ENCODE assay signal across 8 cellular contexts in genomic region chrX:20127440-20127839, GRCh38. TPM values are rescaled to one million over a fixed set of nuclear protein-coding genes. Genes with fewer than 3 reads are reported as not detected.
DNase-seq lines count a peak whose midpoint lies in the region; ATAC-seq, FAIRE-seq and TF ChIP-seq lines count a peak whose summit lies in the region.
"Not testable (repeated sequence)": the region's sequence is repeated elsewhere in the genome, so short reads cannot be mapped to it uniquely, and the experiment has no call there.

No MANE protein-coding gene starts in this region.

- H3K9me3 ChIP-seq in A549; neural progenitor cell (ENCODE audit: low read depth): not testable (repeated sequence)

- not testable (repeated sequence) for TF ChIP-seq POLR2A in A549 (IDR thresholded peaks at IDR 0.05; ENCODE audit: low read length)

- POLR2A ChIA-PET in A549 (lab: Yijun Ruan, JAX) = not testable (repeated sequence)

- H3K9me3 Mint-ChIP-seq in neural progenitor cell = not testable (repeated sequence)

- CTCF ChIA-PET in A549 (lab: Yijun Ruan, JAX) = not testable (repeated sequence)

- WGBS in A549 (ENCODE audit: missing lambda C conversion rate) = under 1% methylated on average over 3 of the region's 3 CpGs

- not testable (repeated sequence) for H3K9ac ChIP-seq in neural progenitor cell

- H2AFZ ChIP-seq in neural progenitor cell (replicated peaks) = not testable (repeated sequence)

- not testable (repeated sequence) for TF ChIP-seq CTCF in A549 (IDR thresholded peaks at IDR 0.05)
- TF ChIP-seq CTCF in GM12875 (IDR thresholded peaks at IDR 0.05; ENCODE audit: borderline replicate concordance, insufficient read depth, low read depth, low read length) (0 out of 2 replicates have a peak, but pooled peaks have one; percentile 3), dorsolateral prefrontal cortex (IDR thresholded peaks at IDR 0.05 in 54 of 56, conservative IDR thresholded peaks at IDR 0.05 in 2 of 56; ENCODE audit: low read depth in 1 of 56, partially characterized antibody in 56 of 56) (peak in 46 of 56 donors; percentile 3 to 60 (median 40)), neural progenitor cell (IDR thresholded peaks at IDR 0.05) (peak; percentile 45)

- FAIRE-seq in A549 (lab: Jason Lieb, UNC) (peak; percentile 100), TTC549 (lab: Jason Lieb, UNC) (peak; percentile 99)

- not testable (repeated sequence) for H3K36me3 Mint-ChIP-seq in neural progenitor cell

- H3K27ac ChIP-seq in A549, dorsolateral prefrontal cortex, neural progenitor cell: not testable (repeated sequence)

- TF ChIP-seq EP300 in A549 (IDR thresholded peaks at IDR 0.05) = not testable (repeated sequence)

- not testable (repeated sequence) for DNase-seq in A549 (ENCODE audit: low read depth in 1 of 2, low spot score in 1 of 2); dorsolateral prefrontal cortex; left ventricle myocardium superior; neural progenitor cell (ENCODE audit: low spot score)

- H3K4me3 Mint-ChIP-seq in neural progenitor cell = not testable (repeated sequence)

- TF ChIP-seq RAD21 in A549 (conservative IDR thresholded peaks at IDR 0.05 in 1 of 2, IDR thresholded peaks at IDR 0.05 in 1 of 2) = peak; percentile 13; a peak in 2 of 5 replicates

- intact Hi-C loops in dorsolateral prefrontal cortex (cut with DNase I) = loop anchor here in 1 of 2 donors (10.0 kb wide), 2 partner anchors 223 to 753 kb away; no protein-coding TSS in a partner anchor
- intact Hi-C loops in left ventricle myocardium superior (cut with micrococcal nuclease) = not testable (repeated sequence)

- ATAC-seq in A549 (peak; percentile 68 to 73; a peak in 4 of 6 replicates), GM21619 (IDR thresholded peaks at IDR 0.05; ENCODE audit: unreplicated experiment) (peak; percentile 54), HG03432 (IDR thresholded peaks at IDR 0.05; ENCODE audit: unreplicated experiment) (peak; percentile 52), left ventricle myocardium superior (peak; percentile 44)

- not testable (repeated sequence) for H3K4me1 Mint-ChIP-seq in neural progenitor cell

- H3F3A ChIP-seq in neural progenitor cell (ENCODE audit: low read depth) = peaks cover 14% of the 10 kb centered on the region

- not testable (repeated sequence) for H3K36me3 ChIP-seq in neural progenitor cell

- H3K79me2 ChIP-seq in neural progenitor cell (ENCODE audit: low read depth) = not testable (repeated sequence)

- not testable (repeated sequence) for H4K20me1 ChIP-seq in neural progenitor cell (ENCODE audit: low read depth)

- not testable (repeated sequence) for H3K27me3 Mint-ChIP-seq in neural progenitor cell (ENCODE audit: insufficient read depth, low read depth)

- not testable (repeated sequence) for H3K4me2 ChIP-seq in A549, neural progenitor cell

- not testable (repeated sequence) for H3K27ac Mint-ChIP-seq in neural progenitor cell

- H3K4me3 ChIP-seq in A549; GM12875 (ENCODE audit: low read depth, low read length); dorsolateral prefrontal cortex; neural progenitor cell: not testable (repeated sequence)

- H3K4me1 ChIP-seq in A549 = peaks cover 18% of the 10 kb centered on the region; the same call in 2 of the 3 replicates
- H3K4me1 ChIP-seq in neural progenitor cell = not testable (repeated sequence)

- H3K27me3 ChIP-seq in dorsolateral prefrontal cortex, neural progenitor cell: not testable (repeated sequence)

RNA-seq across cellular contexts. Expression of gene MAP7D2, which starts 10.7 kb away (rescaled TPM):
- polyA plus RNA-seq in A549 (2011; rRNA removed) (10.1 and 11.6 TPM in 2 replicates), A549 (2017; fragmentation: RNase III; extraction: RNeasy Plus Mini Kit Qiagen cat#74134 plus additional on column Dnase treatment) (9.4 to 10.1 TPM (median 10.1 TPM) in 3 replicates)
- 6.4 and 7.6 TPM in 2 replicates for polyA plus RNA-seq in A549 (2012; cell fraction: cytosol; rRNA removed)
- 6.1 and 8.0 TPM in 2 replicates for polyA plus RNA-seq in A549 (2012; cell fraction: nucleus; rRNA removed)
- polyA minus RNA-seq in A549 (2011; rRNA and poly(A)+ RNA removed) = 3.6 and 4.1 TPM in 2 replicates
- total RNA-seq in dorsolateral prefrontal cortex (10 to 100 TPM; 15.7 to 85.7 (median 57.2) TPM), left ventricle myocardium superior (0.74 TPM), neural progenitor cell (ENCODE audit: low replicate concordance) (2.0 and 2.6 TPM in 2 replicates)

RNA-seq across cellular contexts. Expression of gene EIF1AX, which starts 14.2 kb away (rescaled TPM):
- 112 and 203 TPM in 2 replicates for polyA plus RNA-seq in A549 (2011; rRNA removed)
- 20.3 and 26.1 TPM in 2 replicates for polyA plus RNA-seq in A549 (2012; cell fraction: cytosol; rRNA removed)
- 8.5 and 15.0 TPM in 2 replicates for polyA plus RNA-seq in A549 (2012; cell fraction: nucleus; rRNA removed)
- 127 to 134 TPM (median 128 TPM) in 3 replicates for polyA plus RNA-seq in A549 (2017; fragmentation: RNase III; extraction: RNeasy Plus Mini Kit Qiagen cat#74134 plus additional on column Dnase treatment)
- polyA minus RNA-seq in A549 (2011; rRNA and poly(A)+ RNA removed) = 16.1 and 16.4 TPM in 2 replicates
- total RNA-seq in dorsolateral prefrontal cortex = 100 to 1,000 TPM in 24 of 120 experiments, 10 to 100 TPM in 96; 35.6 to 115 (median 87.7) TPM
- total RNA-seq in left ventricle myocardium superior = 66.5 TPM
- 77.6 and 123 TPM in 2 replicates for total RNA-seq in neural progenitor cell (ENCODE audit: low replicate concordance)
